Comparison of ENCODE assay signal across 30 cellular contexts in the genomic region with DNA sequence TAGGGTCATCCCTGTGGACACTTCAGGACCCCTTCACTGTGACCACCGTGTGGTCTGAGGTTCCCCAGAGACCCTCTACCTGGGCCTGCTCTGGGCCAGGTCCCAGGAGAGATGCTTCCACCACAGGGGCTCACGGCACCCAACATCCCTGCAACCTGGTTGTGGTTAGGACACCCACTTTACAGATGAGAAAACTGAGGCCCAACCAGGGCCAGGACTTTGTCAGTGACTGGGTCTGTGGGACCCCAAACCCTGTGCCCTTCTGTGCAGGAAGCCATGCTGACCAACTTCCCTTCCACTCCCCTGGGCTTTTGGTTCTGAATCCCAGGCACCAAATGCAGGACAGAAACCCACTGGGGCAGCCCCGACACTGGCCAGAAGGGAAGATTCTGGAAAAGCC. TPM values are rescaled to one million over a fixed set of nuclear protein-coding genes. Genes with fewer than 3 reads are reported as not detected.
"Had no signal": no experiment of that assay in that cellular context is flagged by ENCODE, and none has a peak within 500 bp of the region (broad histone marks: within the 10 kb centered on the region; RNA-seq: fewer than 3 reads in every experiment).

No MANE protein-coding gene starts in this region.

- DNase-seq: dorsolateral prefrontal cortex; effector CD4-positive, alpha-beta T cell; endodermal cell; foreskin fibroblast; gastrocnemius medialis; kidney; mesenchymal stem cell; naive B cell; posterior cingulate gyrus; psoas muscle; right cardiac atrium; spleen; stimulated activated CD4-positive, alpha-beta T cell treated with anti-CD3 and anti-CD28 coated beads, Interleukin-15, amount 100 ng/mL, for 24 hours; stimulated activated CD4-positive, alpha-beta T cell treated with anti-CD3 and anti-CD28 coated beads, Interleukin-2, amount 100 ng/mL, for 48 hours; stimulated activated naive CD4-positive, alpha-beta T cell; stimulated activated naive CD8-positive, alpha-beta T cell treated with anti-CD3 and anti-CD28 coated beads, Interleukin-15, amount 100 ng/mL, for 72 hours; upper lobe of right lung; uterus had no signal

- H3K36me3 ChIP-seq: gastrocnemius medialis, spleen, suprapubic skin, transverse colon, upper lobe of right lung, uterus had no signal

- H3K27ac ChIP-seq: dorsolateral prefrontal cortex, epithelial cell of prostate, gastrocnemius medialis, hepatocyte, psoas muscle, skin epidermis, spleen, suprapubic skin, transverse colon, upper lobe of right lung, uterus had no signal

- H3K79me2 ChIP-seq: hepatocyte had no signal

- H3K36me3 Mint-ChIP-seq: mesothelial cell of epicardium; naive B cell; natural killer cell treated with Interleukin-12 subunit alpha and Interleukin-12 subunit beta and Interleukin-15 and Interleukin-18, amount 100 ng/mL, for 72 hours had no signal

- H3K9me3 ChIP-seq: gastrocnemius medialis, mucosa of descending colon, psoas muscle, spleen, suprapubic skin, transverse colon, upper lobe of right lung, uterus had no signal

- H3K4me2 ChIP-seq: hepatocyte had no signal

- H3K4me3 Mint-ChIP-seq: endodermal cell; natural killer cell treated with Interleukin-12 subunit alpha and Interleukin-12 subunit beta and Interleukin-15 and Interleukin-18, amount 100 ng/mL, for 72 hours had no signal

- H3K27ac Mint-ChIP-seq: endodermal cell; mesothelial cell of epicardium; natural killer cell treated with Interleukin-12 subunit alpha and Interleukin-12 subunit beta and Interleukin-15 and Interleukin-18, amount 100 ng/mL, for 72 hours had no signal

- H3K4me1 Mint-ChIP-seq: neural crest cell had no signal

- H3K4me3 ChIP-seq: gastrocnemius medialis, hepatocyte, lung, mucosa of descending colon, psoas muscle, skin epidermis, spleen, suprapubic skin, transverse colon, upper lobe of right lung, uterus had no signal

- ATAC-seq: gastrocnemius medialis; left lobe of liver; natural killer cell treated with Interleukin-12 subunit alpha and Interleukin-12 subunit beta and Interleukin-15 and Interleukin-18, amount 100 ng/mL, for 72 hours; psoas muscle; right cardiac atrium; stimulated activated naive CD8-positive, alpha-beta T cell treated with anti-CD3 and anti-CD28 coated beads, Interleukin-15, amount 100 ng/mL, for 72 hours; upper lobe of right lung had no signal

- H2AFZ ChIP-seq: hepatocyte had no signal

- H3K27me3 ChIP-seq: uterus had no signal

- H3K9me3 Mint-ChIP-seq: endodermal cell; mesothelial cell of epicardium; naive B cell; natural killer cell treated with Interleukin-12 subunit alpha and Interleukin-12 subunit beta and Interleukin-15 and Interleukin-18, amount 100 ng/mL, for 72 hours; neural crest cell; stimulated activated naive CD8-positive, alpha-beta T cell treated with anti-CD3 and anti-CD28 coated beads, Interleukin-15, amount 100 ng/mL, for 72 hours had no signal

RNA-seq across cellular contexts. Expression of a gene that starts 21.6 kb away (rescaled TPM):
- total RNA-seq: glomerular endothelial cell; natural killer cell treated with Interleukin-12 subunit alpha and Interleukin-12 subunit beta and Interleukin-15 and Interleukin-18, amount 100 ng/mL, for 72 hours had no signal
